ENCODE assay signal across 16 cellular contexts in the genomic region with DNA sequence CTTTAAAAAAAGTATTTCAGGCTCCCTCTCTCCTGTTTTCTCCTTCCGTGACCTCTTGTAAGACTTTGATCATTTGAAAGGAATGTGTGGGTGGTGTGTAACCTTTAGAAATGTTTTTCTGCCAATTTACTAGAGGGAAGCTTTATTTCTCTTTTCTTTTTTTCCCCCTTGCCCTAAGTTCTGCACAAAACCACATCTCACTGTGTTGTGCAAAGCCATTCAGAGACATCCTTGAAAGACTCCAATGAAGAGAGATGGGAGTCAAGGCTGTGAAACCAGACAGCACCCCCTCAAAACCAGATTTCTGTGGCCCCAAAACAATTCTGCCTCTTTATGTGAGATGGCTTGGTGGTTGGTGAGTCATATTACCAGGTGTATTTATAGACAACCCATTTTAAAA.
DNase-seq lines count a peak whose midpoint lies in the region; ATAC-seq and TF ChIP-seq lines count a peak whose summit lies in the region.
"Had no signal": no experiment of that assay in that cellular context is flagged by ENCODE, and none has a peak within 500 bp of the region (broad histone marks: within the 10 kb centered on the region; RNA-seq: fewer than 3 reads in every experiment).

No MANE protein-coding gene starts in this region.

- intact Hi-C loops in A673 (cut with micrococcal nuclease; ENCODE audit: unreplicated experiment) (no loop called here), lower leg skin (cut with DNase I; ENCODE audit: low total_unique reads) (no loop called here)

- TF ChIP-seq CTCF in epithelial cell of esophagus (IDR thresholded peaks at IDR 0.05; ENCODE audit: insufficient read depth, low read depth, low read length, missing control alignments) = no peak
- TF ChIP-seq CTCF in A673 (conservative IDR thresholded peaks at IDR 0.05; ENCODE audit: low read depth, low read length) = no peak
- TF ChIP-seq CTCF in lower leg skin (IDR thresholded peaks at IDR 0.05) = no peak

- H3K9me3 ChIP-seq in A673 (ENCODE audit: low read depth, low read length, poor library complexity, severe bottlenecking) = no peaks in the 10 kb centered on the region
- H3K9me3 ChIP-seq: colonic mucosa had no signal

- H3K27ac ChIP-seq in A673 (ENCODE audit: low read depth, low read length, poor library complexity, severe bottlenecking) = no peak overlapping the region
- H3K27ac ChIP-seq: colonic mucosa, sigmoid colon had no signal

- POLR2A ChIA-PET in A673 (lab: Charles Lee; ENCODE audit: low non-redundant PET) = no interaction called here

- H3K4me1 ChIP-seq in A673 (ENCODE audit: insufficient read depth, low read length, poor library complexity, severe bottlenecking) = no peaks in the 10 kb centered on the region
- H3K4me1 ChIP-seq: colonic mucosa, sigmoid colon had no signal

- ATAC-seq in GM18511 (IDR thresholded peaks at IDR 0.05; ENCODE audit: unreplicated experiment) = peak; percentile 41
- ATAC-seq: naive thymus-derived CD8-positive, alpha-beta T cell had no signal

- TF ChIP-seq POLR2A in lower leg skin (IDR thresholded peaks at IDR 0.05) = no peak

- no peaks in the 10 kb centered on the region for H3K27me3 ChIP-seq in A673 (replicated peaks; ENCODE audit: insufficient read depth, low read depth, low read length, poor library complexity)
- H3K27me3 ChIP-seq: colonic mucosa, sigmoid colon had no signal

- CTCF ChIA-PET in A673 (lab: Charles Lee) = no interaction called here

- H3K36me3 ChIP-seq in A673 (ENCODE audit: insufficient read depth, low read length, poor library complexity, severe bottlenecking) = no peaks in the 10 kb centered on the region
- H3K36me3 ChIP-seq: colonic mucosa, sigmoid colon had no signal

- DNase-seq in LHCN-M2 (ENCODE audit: low read depth) (peak; percentile 46), epithelial cell of esophagus (ENCODE audit: low read depth) (peak; percentile 60), skeletal muscle cell (ENCODE audit: low read depth) (peak; percentile 36), A673 (ENCODE audit: low spot score) (no peak), lower leg skin (ENCODE audit: low spot score in 2 of 2) (no peak), NCI-H1048 (lab: John Stamatoyannopoulos, UW) (no peak)
- DNase-seq in effector CD4-positive, alpha-beta T cell = no peak
- DNase-seq: activated CD4-positive, alpha-beta T cell treated with anti-CD3 and anti-CD28 coated beads, Interleukin-2, amount 50 U/mL, for 4 hours; activated gamma-delta T cell treated with Interleukin-2 at 50 U/mL for 16 hours; CD8-positive, alpha-beta memory T cell; colonic mucosa; foreskin fibroblast; naive thymus-derived CD8-positive, alpha-beta T cell; NCI-H510A; sigmoid colon had no signal

- H3K4me3 ChIP-seq in epithelial cell of esophagus (ENCODE audit: low read length) (no peak overlapping the region), skeletal muscle cell (ENCODE audit: low read depth, low read length) (no peak overlapping the region), A673 (ENCODE audit: low read depth, low read length, poor library complexity, severe bottlenecking) (no peak overlapping the region), lower leg skin (ENCODE audit: low read depth, poor library complexity, severe bottlenecking) (no peak overlapping the region)
- H3K4me3 ChIP-seq: colonic mucosa, sigmoid colon had no signal

- no TSS peak for BruUV-seq in A673 (replicated peaks; lab: Mats Ljungman, UMichigan)

- 32 to 46% methylated on average over 1 of the region's 1 CpG for WGBS in lower leg skin, 2 donors

Comparison
In these comparisons a context has a peak if more than half of its experiments do, and no peak if none do; other contexts are left out.
1. DNase-seq: peak in LHCN-M2 (single experiment), epithelial cell of esophagus (single experiment) and skeletal muscle cell (single experiment); none in A673 (single experiment), effector CD4-positive, alpha-beta T cell (single experiment), lower leg skin (0 of 2) and NCI-H1048 (single experiment).